In the genomic region with DNA sequence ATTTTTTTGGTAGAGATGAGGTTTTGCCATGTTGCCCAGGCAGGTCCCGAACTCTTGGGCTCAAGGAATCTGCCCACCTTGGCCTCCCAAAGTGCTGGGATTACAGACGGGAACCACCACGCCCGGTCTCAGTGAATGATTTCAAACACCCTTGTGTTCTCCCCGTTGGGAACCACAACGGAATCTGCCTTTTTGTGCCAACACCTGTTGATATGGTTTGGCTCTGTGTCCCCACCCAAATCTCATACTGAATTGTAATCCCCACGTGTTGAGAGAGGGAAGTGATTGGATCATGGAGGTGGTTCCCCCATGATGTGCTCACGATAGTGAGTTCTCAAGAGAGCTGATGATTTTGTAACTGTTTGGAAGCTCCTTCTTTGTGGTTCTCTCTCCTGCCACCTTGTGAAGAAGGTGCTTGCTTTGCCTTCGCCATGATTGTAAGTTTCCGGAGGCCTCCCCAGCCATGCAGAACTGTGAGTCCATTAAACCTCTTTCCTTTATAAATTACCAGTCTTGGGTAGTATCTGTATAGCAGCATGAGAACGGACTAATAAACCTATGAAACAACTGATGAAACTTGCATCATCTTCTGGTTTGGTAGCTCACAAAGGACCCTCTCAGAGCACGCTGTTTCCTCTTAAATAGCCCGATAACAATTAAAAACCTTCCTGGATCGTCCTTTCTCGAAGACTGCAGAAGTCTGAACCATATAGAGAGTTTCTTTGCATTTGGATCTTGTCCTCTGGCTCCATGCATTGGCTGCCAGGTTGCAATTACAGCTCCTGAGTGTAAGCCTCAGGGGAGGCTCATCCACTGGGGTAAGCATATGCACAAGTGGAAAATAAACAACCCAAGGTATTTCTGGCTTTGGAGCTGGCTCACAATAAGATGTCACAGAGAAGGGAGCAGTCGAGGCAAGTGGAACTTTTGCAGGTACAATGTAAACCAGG, we compare ENCODE assay signal across 2 cellular contexts.
TF ChIP-seq lines count a peak whose summit lies in the region.

No MANE protein-coding gene starts in this region.

TF ChIP-seq in HEK293, 187 proteins besides CTCF, POLR2A, EP300 and RAD21 (continued from another document):
- TF ChIP-seq, protein P1, sequence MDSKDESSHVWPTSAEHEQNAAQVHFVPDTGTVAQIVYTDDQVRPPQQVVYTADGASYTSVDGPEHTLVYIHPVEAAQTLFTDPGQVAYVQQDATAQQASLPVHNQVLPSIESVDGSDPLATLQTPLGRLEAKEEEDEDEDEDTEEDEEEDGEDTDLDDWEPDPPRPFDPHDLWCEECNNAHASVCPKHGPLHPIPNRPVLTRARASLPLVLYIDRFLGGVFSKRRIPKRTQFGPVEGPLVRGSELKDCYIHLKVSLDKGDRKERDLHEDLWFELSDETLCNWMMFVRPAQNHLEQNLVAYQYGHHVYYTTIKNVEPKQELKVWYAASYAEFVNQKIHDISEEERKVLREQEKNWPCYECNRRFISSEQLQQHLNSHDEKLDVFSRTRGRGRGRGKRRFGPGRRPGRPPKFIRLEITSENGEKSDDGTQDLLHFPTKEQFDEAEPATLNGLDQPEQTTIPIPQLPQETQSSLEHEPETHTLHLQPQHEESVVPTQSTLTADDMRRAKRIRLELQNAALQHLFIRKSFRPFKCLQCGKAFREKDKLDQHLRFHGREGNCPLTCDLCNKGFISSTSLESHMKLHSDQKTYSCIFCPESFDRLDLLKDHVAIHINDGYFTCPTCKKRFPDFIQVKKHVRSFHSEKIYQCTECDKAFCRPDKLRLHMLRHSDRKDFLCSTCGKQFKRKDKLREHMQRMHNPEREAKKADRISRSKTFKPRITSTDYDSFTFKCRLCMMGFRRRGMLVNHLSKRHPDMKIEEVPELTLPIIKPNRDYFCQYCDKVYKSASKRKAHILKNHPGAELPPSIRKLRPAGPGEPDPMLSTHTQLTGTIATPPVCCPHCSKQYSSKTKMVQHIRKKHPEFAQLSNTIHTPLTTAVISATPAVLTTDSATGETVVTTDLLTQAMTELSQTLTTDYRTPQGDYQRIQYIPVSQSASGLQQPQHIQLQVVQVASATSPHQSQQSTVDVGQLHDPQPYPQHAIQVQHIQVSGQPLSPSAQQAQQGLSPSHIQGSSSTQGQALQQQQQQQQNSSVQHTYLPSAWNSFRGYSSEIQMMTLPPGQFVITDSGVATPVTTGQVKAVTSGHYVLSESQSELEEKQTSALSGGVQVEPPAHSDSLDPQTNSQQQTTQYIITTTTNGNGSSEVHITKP (tag by site-specific recombination; IDR thresholded peaks at IDR 0.05): peak; percentile 74
- TF ChIP-seq SCRT2 (tag by site-specific recombination; IDR thresholded peaks at IDR 0.05): peak; percentile 95
- TF ChIP-seq, protein P2, sequence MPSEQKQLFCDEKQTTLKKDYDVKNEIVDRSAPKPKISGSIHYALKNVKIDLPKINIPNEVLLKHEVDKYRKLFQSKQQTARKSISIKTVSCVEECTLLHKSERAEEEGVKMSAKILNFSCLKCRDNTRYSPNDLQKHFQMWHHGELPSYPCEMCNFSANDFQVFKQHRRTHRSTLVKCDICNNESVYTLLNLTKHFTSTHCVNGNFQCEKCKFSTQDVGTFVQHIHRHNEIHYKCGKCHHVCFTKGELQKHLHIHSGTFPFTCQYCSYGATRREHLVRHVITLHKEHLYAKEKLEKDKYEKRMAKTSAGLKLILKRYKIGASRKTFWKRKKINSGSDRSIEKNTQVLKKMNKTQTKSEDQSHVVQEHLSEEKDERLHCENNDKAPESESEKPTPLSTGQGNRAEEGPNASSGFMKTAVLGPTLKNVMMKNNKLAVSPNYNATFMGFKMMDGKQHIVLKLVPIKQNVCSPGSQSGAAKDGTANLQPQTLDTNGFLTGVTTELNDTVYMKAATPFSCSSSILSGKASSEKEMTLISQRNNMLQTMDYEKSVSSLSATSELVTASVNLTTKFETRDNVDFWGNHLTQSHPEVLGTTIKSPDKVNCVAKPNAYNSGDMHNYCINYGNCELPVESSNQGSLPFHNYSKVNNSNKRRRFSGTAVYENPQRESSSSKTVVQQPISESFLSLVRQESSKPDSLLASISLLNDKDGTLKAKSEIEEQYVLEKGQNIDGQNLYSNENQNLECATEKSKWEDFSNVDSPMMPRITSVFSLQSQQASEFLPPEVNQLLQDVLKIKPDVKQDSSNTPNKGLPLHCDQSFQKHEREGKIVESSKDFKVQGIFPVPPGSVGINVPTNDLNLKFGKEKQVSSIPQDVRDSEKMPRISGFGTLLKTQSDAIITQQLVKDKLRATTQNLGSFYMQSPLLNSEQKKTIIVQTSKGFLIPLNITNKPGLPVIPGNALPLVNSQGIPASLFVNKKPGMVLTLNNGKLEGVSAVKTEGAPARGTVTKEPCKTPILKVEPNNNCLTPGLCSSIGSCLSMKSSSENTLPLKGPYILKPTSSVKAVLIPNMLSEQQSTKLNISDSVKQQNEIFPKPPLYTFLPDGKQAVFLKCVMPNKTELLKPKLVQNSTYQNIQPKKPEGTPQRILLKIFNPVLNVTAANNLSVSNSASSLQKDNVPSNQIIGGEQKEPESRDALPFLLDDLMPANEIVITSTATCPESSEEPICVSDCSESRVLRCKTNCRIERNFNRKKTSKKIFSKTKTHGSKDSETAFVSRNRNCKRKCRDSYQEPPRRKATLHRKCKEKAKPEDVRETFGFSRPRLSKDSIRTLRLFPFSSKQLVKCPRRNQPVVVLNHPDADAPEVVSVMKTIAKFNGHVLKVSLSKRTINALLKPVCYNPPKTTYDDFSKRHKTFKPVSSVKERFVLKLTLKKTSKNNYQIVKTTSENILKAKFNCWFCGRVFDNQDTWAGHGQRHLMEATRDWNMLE (tag by site-specific recombination; conservative IDR thresholded peaks at IDR 0.05; ENCODE audit: low read depth): peak; percentile 23; the same call in 1 of the 2 replicates
- 0 out of 2 replicates have a peak, but pooled peaks have one; percentile 10 for TF ChIP-seq KLF7 (tag by site-specific recombination; IDR thresholded peaks at IDR 0.05; ENCODE audit: borderline replicate concordance)
- TF ChIP-seq ZNF140 (tag by site-specific recombination; IDR thresholded peaks at IDR 0.05): peak; percentile 89; the same call in 1 of the 2 replicates
- TF ChIP-seq, protein P3, sequence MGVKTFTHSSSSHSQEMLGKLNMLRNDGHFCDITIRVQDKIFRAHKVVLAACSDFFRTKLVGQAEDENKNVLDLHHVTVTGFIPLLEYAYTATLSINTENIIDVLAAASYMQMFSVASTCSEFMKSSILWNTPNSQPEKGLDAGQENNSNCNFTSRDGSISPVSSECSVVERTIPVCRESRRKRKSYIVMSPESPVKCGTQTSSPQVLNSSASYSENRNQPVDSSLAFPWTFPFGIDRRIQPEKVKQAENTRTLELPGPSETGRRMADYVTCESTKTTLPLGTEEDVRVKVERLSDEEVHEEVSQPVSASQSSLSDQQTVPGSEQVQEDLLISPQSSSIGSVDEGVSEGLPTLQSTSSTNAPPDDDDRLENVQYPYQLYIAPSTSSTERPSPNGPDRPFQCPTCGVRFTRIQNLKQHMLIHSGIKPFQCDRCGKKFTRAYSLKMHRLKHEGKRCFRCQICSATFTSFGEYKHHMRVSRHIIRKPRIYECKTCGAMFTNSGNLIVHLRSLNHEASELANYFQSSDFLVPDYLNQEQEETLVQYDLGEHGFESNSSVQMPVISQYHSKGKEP (tag by site-specific recombination; IDR thresholded peaks at IDR 0.05): peak; percentile 81; the same call in 1 of the 2 replicates
- no peak for TF ChIP-seq ZNF549 (tag by site-specific recombination; IDR thresholded peaks at IDR 0.05)
- no peak for TF ChIP-seq WT1 (tag by site-specific recombination; IDR thresholded peaks at IDR 0.05)

TF ChIP-seq in WTC11, 78 proteins besides CTCF, POLR2A, EP300 and RAD21 (continued from another document):
- TF ChIP-seq, protein P4, sequence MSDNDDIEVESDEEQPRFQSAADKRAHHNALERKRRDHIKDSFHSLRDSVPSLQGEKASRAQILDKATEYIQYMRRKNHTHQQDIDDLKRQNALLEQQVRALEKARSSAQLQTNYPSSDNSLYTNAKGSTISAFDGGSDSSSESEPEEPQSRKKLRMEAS (CRISPR knock-in tag; IDR thresholded peaks at IDR 0.05): peak; percentile 20; the same call in 1 of the 2 replicates
- TF ChIP-seq NR2C2 (CRISPR knock-in tag; IDR thresholded peaks at IDR 0.05) (no peak), GABPB1 (CRISPR knock-in tag; IDR thresholded peaks at IDR 0.05) (0 out of 2 replicates have a peak, but pooled peaks have one; percentile 21), RELA (CRISPR knock-in tag; IDR thresholded peaks at IDR 0.05; ENCODE audit: borderline replicate concordance) (no peak), PRRX2 (CRISPR knock-in tag; IDR thresholded peaks at IDR 0.05) (no peak)
